ENCODE assay signal across 17 cellular contexts in the genomic region with DNA sequence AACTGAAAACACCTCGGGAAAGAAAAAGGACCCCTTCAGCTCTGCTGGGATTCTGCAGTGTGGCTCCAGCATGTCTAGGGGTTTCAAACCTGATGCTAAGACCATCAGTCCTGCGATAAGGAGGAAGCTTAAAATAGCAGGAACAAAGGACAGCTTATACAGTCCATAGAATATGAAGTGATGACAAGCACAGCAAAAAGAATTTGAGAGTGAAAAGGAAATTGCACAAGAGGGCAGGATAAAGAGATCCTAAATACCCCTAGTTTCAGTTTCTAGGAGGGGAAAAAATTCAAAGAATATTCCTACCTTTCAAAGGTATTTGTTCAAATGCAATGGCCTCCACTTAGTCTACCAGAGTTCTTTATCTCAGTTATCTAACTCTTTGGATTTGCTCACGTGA.
"Had no signal": no experiment of that assay in that cellular context is flagged by ENCODE, and none has a peak within 500 bp of the region (broad histone marks: within the 10 kb centered on the region; RNA-seq: fewer than 3 reads in every experiment).

No MANE protein-coding gene starts in this region.

- H3K27me3 ChIP-seq: tibial artery had no signal

- H3K36me3 ChIP-seq: tibial artery had no signal

- H3K27ac Mint-ChIP-seq: activated naive CD4-positive, alpha-beta T cell treated with anti-CD3 and anti-CD28 coated beads, Interleukin-2, amount 50 U/mL, for 72 hours; nephron progenitor cell; T-helper 1 cell treated with Interleukin-12 subunit alpha and Interleukin-12 subunit beta and Interleukin-4 antibody, amounts not matched to agents 30 μg/mL and 1 μg/mL, for 36 hours had no signal

- H3K4me3 Mint-ChIP-seq: nephron progenitor cell; T-helper 1 cell treated with Interleukin-12 subunit alpha and Interleukin-12 subunit beta and Interleukin-4 antibody, amounts not matched to agents 30 μg/mL and 1 μg/mL, for 36 hours had no signal

- H3K36me3 Mint-ChIP-seq: activated naive CD4-positive, alpha-beta T cell treated with anti-CD3 and anti-CD28 coated beads, Interleukin-2, amount 50 U/mL, for 72 hours had no signal

- H3K9me3 ChIP-seq: tibial artery had no signal

- H3K4me1 ChIP-seq: tibial artery had no signal

- H3K4me3 ChIP-seq: dorsolateral prefrontal cortex, tibial artery had no signal

- H3K9me3 Mint-ChIP-seq: T-helper 1 cell treated with Interleukin-12 subunit alpha and Interleukin-12 subunit beta and Interleukin-4 antibody, amounts not matched to agents 30 μg/mL and 1 μg/mL, for 36 hours had no signal

- DNase-seq: activated CD4-positive, alpha-beta T cell treated with anti-CD3 and anti-CD28 coated beads for 1 hour; activated gamma-delta T cell; dorsolateral prefrontal cortex; head of caudate nucleus; kidney; nephron progenitor cell; occipital lobe; posterior cingulate gyrus; stimulated activated CD4-positive, alpha-beta T cell treated with anti-CD3 and anti-CD28 coated beads, Interleukin-2, amount 100 ng/mL, for 24 hours; stimulated activated naive CD4-positive, alpha-beta T cell treated with Interleukin-2 at 50 U/mL for 16 hours; substantia nigra; tibial artery had no signal

- H3K27ac ChIP-seq: dorsolateral prefrontal cortex, epithelial cell of prostate, tibial artery, VCaP had no signal

- ATAC-seq: activated naive CD4-positive, alpha-beta T cell treated with anti-CD3 and anti-CD28 coated beads, Interleukin-2, amount 50 U/mL, for 72 hours; left lobe of liver had no signal
